In genomic region chrX:152832520-152832919, GRCh38 we compare ENCODE assay signal across 10 cellular contexts. TPM values are rescaled to one million over a fixed set of nuclear protein-coding genes. Genes with fewer than 3 reads are reported as not detected.
DNase-seq lines count a peak whose midpoint lies in the region; ATAC-seq and TF ChIP-seq lines count a peak whose summit lies in the region.
"Had no signal": no experiment of that assay in that cellular context is flagged by ENCODE, and none has a peak within 500 bp of the region (broad histone marks: within the 10 kb centered on the region; RNA-seq: fewer than 3 reads in every experiment).

No MANE protein-coding gene starts in this region.

- peak overlapping the region; percentile 33 for H3K27ac Mint-ChIP-seq in T-helper 2 cell treated with Interferon-gamma antibody and Interleukin-4, amounts not matched to agents 5 μg/mL and 100 μg/mL, for 36 hours
- H3K27ac Mint-ChIP-seq in nephron: no peak overlapping the region

- TF ChIP-seq POLR2A in uterus (IDR thresholded peaks at IDR 0.05): no peak

- ATAC-seq in GM18498 (IDR thresholded peaks at IDR 0.05; ENCODE audit: unreplicated experiment): no peak

- no peaks in the 10 kb centered on the region for H3K9me3 Mint-ChIP-seq in T-helper 2 cell treated with Interferon-gamma antibody and Interleukin-4, amounts not matched to agents 5 μg/mL and 100 μg/mL, for 36 hours
- H3K9me3 Mint-ChIP-seq in nephron: peaks cover 25% of the 10 kb centered on the region

- WGBS in mammary epithelial cell (ENCODE audit: low coverage, missing lambda C conversion rate): 73% methylated on average over 5 of the region's 5 CpGs

- peaks cover 8% of the 10 kb centered on the region; the same call in 1 of the 2 replicates for H3K36me3 ChIP-seq in Karpas-422 (ENCODE audit: insufficient read depth, low read length)
- H3K36me3 ChIP-seq in mammary epithelial cell (ENCODE audit: insufficient read depth, low read length): peaks cover 3% of the 10 kb centered on the region
- H3K36me3 ChIP-seq in uterus: no peaks in the 10 kb centered on the region

- H3K9me2 ChIP-seq in Karpas-422 (replicated peaks; ENCODE audit: insufficient read depth, low read length): no peaks in the 10 kb centered on the region

- peak overlapping the region; percentile 76 for H3K4me2 ChIP-seq in Karpas-422 (ENCODE audit: low read depth, low read length, poor library complexity, severe bottlenecking)
- peak overlapping the region; percentile 80 for H3K4me2 ChIP-seq in mammary epithelial cell (ENCODE audit: insufficient read depth, low read depth, low read length)

- intact Hi-C loops in mammary epithelial cell (cut with micrococcal nuclease) (no loop called here), uterus (cut with DNase I; ENCODE audit: low total_unique reads) (no loop called here)

- H3K4me1 ChIP-seq in Karpas-422 (ENCODE audit: low read length) (peaks cover 18% of the 10 kb centered on the region), mammary epithelial cell (ENCODE audit: insufficient read depth, low read length) (no peaks in the 10 kb centered on the region), uterus (no peaks in the 10 kb centered on the region)

- dilution Hi-C loops in mammary epithelial cell (cut with HindIII; ENCODE audit: low sequenced_read_pairs): no loop called here

- peaks cover 27% of the 10 kb centered on the region for H3K36me3 Mint-ChIP-seq in T-helper 2 cell treated with Interferon-gamma antibody and Interleukin-4, amounts not matched to agents 5 μg/mL and 100 μg/mL, for 36 hours (ENCODE audit: low read depth)
- H3K36me3 Mint-ChIP-seq in nephron (ENCODE audit: low read depth): peaks cover 45% of the 10 kb centered on the region

- H3K79me2 ChIP-seq in Karpas-422 (ENCODE audit: low read length) (peaks cover 38% of the 10 kb centered on the region), mammary epithelial cell (ENCODE audit: insufficient read depth, low read length) (peaks cover 62% of the 10 kb centered on the region)

- CTCF ChIA-PET in mammary epithelial cell (lab: Charles Lee; ENCODE audit: low non-redundant PET): no interaction called here

- H3K27me3 Mint-ChIP-seq in T-helper 2 cell treated with Interferon-gamma antibody and Interleukin-4, amounts not matched to agents 5 μg/mL and 100 μg/mL, for 36 hours (ENCODE audit: low read depth): no peaks in the 10 kb centered on the region
- H3K27me3 Mint-ChIP-seq in nephron (ENCODE audit: low read depth): no peaks in the 10 kb centered on the region

- H2AFZ ChIP-seq in Karpas-422 (ENCODE audit: low read length) (no peak overlapping the region), mammary epithelial cell (ENCODE audit: low read depth, low read length) (no peak overlapping the region)

- DNase-seq in T-helper 2 cell treated with Interferon-gamma antibody and Interleukin-4, amounts not matched to agents 5 μg/mL and 100 μg/mL, for 36 hours (ENCODE audit: low spot score): no peak
- DNase-seq in T-helper 2 cell: no peak
- DNase-seq in Karpas-422: peak; percentile 19
- DNase-seq in mammary epithelial cell: no peak
- DNase-seq in uterus: no peak
- DNase-seq in NCI-H1092 treated with DMSO at 0.1 percent for 48 hours (lab: John Stamatoyannopoulos, UW): no peak
- DNase-seq: NCI-H187 treated with DMSO at 0.1 percent for 48 hours, T-helper 9 cell had no signal

- H3K9ac ChIP-seq in Karpas-422 (ENCODE audit: low read length): peak overlapping the region; percentile 84; the same call in 1 of the 2 replicates
- H3K9ac ChIP-seq in mammary epithelial cell (ENCODE audit: insufficient read depth, low read length): no peak overlapping the region

- in situ Hi-C loops in mammary epithelial cell (cut with MboI; ENCODE audit: low sequenced_read_pairs in 2 of 2): no loop called here

- H3K27me3 ChIP-seq in Karpas-422 (ENCODE audit: low read length) (no peaks in the 10 kb centered on the region), mammary epithelial cell (ENCODE audit: insufficient read depth, low read length) (no peaks in the 10 kb centered on the region), uterus (no peaks in the 10 kb centered on the region)

- H3K4me1 Mint-ChIP-seq in T-helper 2 cell treated with Interferon-gamma antibody and Interleukin-4, amounts not matched to agents 5 μg/mL and 100 μg/mL, for 36 hours (ENCODE audit: low read depth): peaks cover 18% of the 10 kb centered on the region
- H3K4me1 Mint-ChIP-seq in nephron: peaks cover 17% of the 10 kb centered on the region

- H3K4me3 Mint-ChIP-seq in T-helper 2 cell treated with Interferon-gamma antibody and Interleukin-4, amounts not matched to agents 5 μg/mL and 100 μg/mL, for 36 hours: peak overlapping the region; percentile 94
- peak overlapping the region; percentile 88 to 99 (median 97) for H3K4me3 Mint-ChIP-seq in nephron

- TF ChIP-seq CTCF in mammary epithelial cell (conservative IDR thresholded peaks at IDR 0.05 in 1 of 2, IDR thresholded peaks at IDR 0.05 in 1 of 2; ENCODE audit: extremely low read depth in 1 of 2, insufficient read depth in 1 of 2, low read depth in 1 of 2, low read length in 2 of 2) (no peak), nephron (IDR thresholded peaks at IDR 0.05; ENCODE audit: unreplicated experiment in 3 of 3) (no peak), uterus (IDR thresholded peaks at IDR 0.05) (no peak)

- H3K27ac ChIP-seq in Karpas-422 (ENCODE audit: low read length): no peak overlapping the region
- no peak overlapping the region for H3K27ac ChIP-seq in mammary epithelial cell (ENCODE audit: insufficient read depth, low read depth, low read length)
- H3K27ac ChIP-seq in uterus: no peak overlapping the region

- H3K9me3 ChIP-seq in Karpas-422 (ENCODE audit: low read length) (no peaks in the 10 kb centered on the region), mammary epithelial cell (replicated peaks; ENCODE audit: insufficient read depth, low read length) (no peaks in the 10 kb centered on the region), uterus (no peaks in the 10 kb centered on the region)

- H3K4me3 ChIP-seq in Karpas-422 (ENCODE audit: low read length) (peak overlapping the region; percentile 84; the same call in 1 of the 2 replicates), mammary epithelial cell (replicated peaks in 1 of 3; ENCODE audit: insufficient read depth in 1 of 3, low read depth in 2 of 3, low read length in 3 of 3) (peak overlapping the region in 1 of 3 experiments; percentile 60), uterus (no peak overlapping the region)

- H4K20me1 ChIP-seq in Karpas-422 (ENCODE audit: insufficient read depth, low read depth, low read length) (no peaks in the 10 kb centered on the region), mammary epithelial cell (ENCODE audit: insufficient read depth, low read length) (no peaks in the 10 kb centered on the region)

- no TSS peak for BruUV-seq in mammary epithelial cell (replicated peaks; lab: Mats Ljungman, UMichigan)

RNA-seq across cellular contexts. Expression of gene NSDHL, which starts 1.7 kb away (rescaled TPM):
- 23.6 and 23.8 TPM in 2 replicates for total RNA-seq in Karpas-422 (2014; rRNA removed; shearing (Covaris generic); ENCODE audit: low replicate concordance)
- total RNA-seq in mammary epithelial cell (10 to 100 TPM; 30.3 to 45.8 TPM), uterus (10 to 100 TPM in 2 of 4 donors, 1 to 10 TPM in 2; 1.5 to 12.6 (median 8.6) TPM)
- 87.3 TPM for polyA plus RNA-seq in mammary epithelial cell
- polyA minus RNA-seq in mammary epithelial cell: 50.6 TPM

RNA-seq across cellular contexts. Expression of gene CETN2, which starts 2.0 kb away (rescaled TPM):
- total RNA-seq in Karpas-422 (2014; rRNA removed; shearing (Covaris generic); ENCODE audit: low replicate concordance): 16.8 and 24.1 TPM in 2 replicates
- total RNA-seq in mammary epithelial cell (10 to 100 TPM; 35.7 to 40.6 TPM), uterus (10 to 100 TPM; 37.9 to 61.5 (median 45.4) TPM)
- 36.0 TPM for polyA plus RNA-seq in mammary epithelial cell
- 10.5 TPM for polyA minus RNA-seq in mammary epithelial cell
